In genomic region chrX:21926527-21927278, GRCh38 we compare ENCODE assay signal across 8 cellular contexts.
DNase-seq lines count a peak whose midpoint lies in the region; ATAC-seq and TF ChIP-seq lines count a peak whose summit lies in the region.

No MANE protein-coding gene starts in this region.

- H3K27me3 ChIP-seq in HAP-1 (ENCODE audit: low read depth), result no peaks in the 10 kb centered on the region

- no peaks in the 10 kb centered on the region for H3K27me3 Mint-ChIP-seq in stimulated activated naive CD8-positive, alpha-beta T cell treated with anti-CD3 and anti-CD28 coated beads, Interleukin-15, amount 100 ng/mL, for 72 hours

- peak overlapping the region in 1 of 2 donors; percentile 34 for H3K27ac Mint-ChIP-seq in stimulated activated naive CD8-positive, alpha-beta T cell treated with anti-CD3 and anti-CD28 coated beads, Interleukin-15, amount 100 ng/mL, for 72 hours

- DNase-seq in EL (peak; percentile 92), HAP-1 (ENCODE audit: low spot score in 2 of 2) (peak; percentile 39 to 92), RKO (ENCODE audit: low spot score) (peak; percentile 98), fibroblast of mammary gland (ENCODE audit: low read depth) (peak; percentile 96), activated gamma-delta T cell (lab: John Stamatoyannopoulos, UW) (no peak), HuH-7.5 (ENCODE audit: low spot score) (no peak)
- DNase-seq in stimulated activated naive CD8-positive, alpha-beta T cell treated with anti-CD3 and anti-CD28 coated beads, Interleukin-15, amount 100 ng/mL, for 72 hours, result no peak
- DNase-seq in stimulated activated CD4-positive, alpha-beta T cell treated with anti-CD3 and anti-CD28 coated beads, Interleukin-1b, Interleukin-23, amount 100 ng/mL, for 48 hours, result no peak

- no peaks in the 10 kb centered on the region for H3K9me3 ChIP-seq in HAP-1

- H3K4me3 Mint-ChIP-seq in stimulated activated naive CD8-positive, alpha-beta T cell treated with anti-CD3 and anti-CD28 coated beads, Interleukin-15, amount 100 ng/mL, for 72 hours, result peak overlapping the region in 1 of 2 donors; percentile 22

- H3K4me1 Mint-ChIP-seq in stimulated activated naive CD8-positive, alpha-beta T cell treated with anti-CD3 and anti-CD28 coated beads, Interleukin-15, amount 100 ng/mL, for 72 hours, result peaks cover 36% of the 10 kb centered on the region

- ATAC-seq in stimulated activated naive CD8-positive, alpha-beta T cell treated with anti-CD3 and anti-CD28 coated beads, Interleukin-15, amount 100 ng/mL, for 72 hours, result peak; percentile 82

- H3K4me3 ChIP-seq in HAP-1 (no peak overlapping the region), fibroblast of mammary gland (ENCODE audit: control insufficient read depth, low read depth, low read length) (peak overlapping the region; percentile 15)

- H3K4me1 ChIP-seq in HAP-1, result peaks cover 28% of the 10 kb centered on the region

- no peak for TF ChIP-seq CTCF in fibroblast of mammary gland (conservative IDR thresholded peaks at IDR 0.05; ENCODE audit: control insufficient read depth, insufficient read depth, low read depth, low read length)

- peaks cover 12 to 14% of the 10 kb centered on the region in 2 donors for H3K9me3 Mint-ChIP-seq in stimulated activated naive CD8-positive, alpha-beta T cell treated with anti-CD3 and anti-CD28 coated beads, Interleukin-15, amount 100 ng/mL, for 72 hours

- in situ Hi-C loops in HAP-1 (cut with MboI; ENCODE audit: low sequenced_read_pairs), result no loop called here

- no peaks in the 10 kb centered on the region for H3K36me3 ChIP-seq in HAP-1 (replicated peaks)

Comparison
In these comparisons a context has a peak if more than half of its experiments do, and no peak if none do; other contexts are left out.
1. DNase-seq: peak in EL (single experiment), HAP-1 (2 of 2), RKO (single experiment) and fibroblast of mammary gland (single experiment); none in stimulated activated naive CD8-positive, alpha-beta T cell treated with anti-CD3 and anti-CD28 coated beads, Interleukin-15, amount 100 ng/mL, for 72 hours (0 of 2), stimulated activated CD4-positive, alpha-beta T cell treated with anti-CD3 and anti-CD28 coated beads, Interleukin-1b, Interleukin-23, amount 100 ng/mL, for 48 hours (single experiment), activated gamma-delta T cell (single experiment) and HuH-7.5 (single experiment).